Comparison of ENCODE assay signal across 8 cellular contexts in genomic region chr4:113901994-113902787, GRCh38.
DNase-seq lines count a peak whose midpoint lies in the region; ATAC-seq and TF ChIP-seq lines count a peak whose summit lies in the region.

No MANE protein-coding gene starts in this region.

- peak; percentile 72 to 77 for ATAC-seq in CD4-positive, CD25-positive, alpha-beta regulatory T cell (ENCODE audit: low read depth in 2 of 2)
- ATAC-seq in activated T-cell treated with anti-CD3 and anti-CD28 coated beads, Interleukin-2, amount 50 U/mL, for 4 hours = peak; percentile 86 to 87
- peak; percentile 87 for ATAC-seq in lung (ENCODE audit: insufficient read depth, low FRiP score)

- no peaks in the 10 kb centered on the region for H3K9me3 Mint-ChIP-seq in CD4-positive, CD25-positive, alpha-beta regulatory T cell
- no peaks in the 10 kb centered on the region for H3K9me3 Mint-ChIP-seq in activated T-cell treated with anti-CD3 and anti-CD28 coated beads, Interleukin-2, amount 50 U/mL, for 4 hours

- peak overlapping the region; percentile 69 for H3K27ac ChIP-seq in CD4-positive, CD25-positive, alpha-beta regulatory T cell (ENCODE audit: insufficient read depth, low read length, poor library complexity, severe bottlenecking)
- peak overlapping the region in 1 of 2 donors; percentile 52 for H3K27ac ChIP-seq in lung (ENCODE audit: low read depth in 1 of 2, low read length in 1 of 2)
- no peak overlapping the region for H3K27ac ChIP-seq in MM.1S (ENCODE audit: low read length)

- WGBS in lung, 2 donors = 61 to 62% methylated on average over 13 of the region's 13 CpGs

- peaks cover 46 to 80% (median 59%) of the 10 kb centered on the region in 4 donors for H3K4me1 Mint-ChIP-seq in CD4-positive, CD25-positive, alpha-beta regulatory T cell
- peaks cover 66% of the 10 kb centered on the region for H3K4me1 Mint-ChIP-seq in activated T-cell treated with anti-CD3 and anti-CD28 coated beads, Interleukin-2, amount 50 U/mL, for 4 hours (ENCODE audit: low read depth)

- H3K79me2 ChIP-seq in MM.1S (ENCODE audit: low read length) = no peaks in the 10 kb centered on the region

- no peaks in the 10 kb centered on the region for H3K9me2 ChIP-seq in MM.1S (replicated peaks; ENCODE audit: insufficient read depth, low read length)

- H3K27ac Mint-ChIP-seq in CD4-positive, CD25-positive, alpha-beta regulatory T cell = peak overlapping the region; percentile 95 to 97 (median 95)

- H3K9me3 ChIP-seq in CD4-positive, CD25-positive, alpha-beta regulatory T cell (ENCODE audit: control insufficient read depth in 2 of 2, low read length in 2 of 2) = no peaks in the 10 kb centered on the region
- no peaks in the 10 kb centered on the region for H3K9me3 ChIP-seq in lung (ENCODE audit: control insufficient read depth in 2 of 2, insufficient read depth in 1 of 2, low read length in 1 of 2)
- H3K9me3 ChIP-seq in MM.1S (replicated peaks; ENCODE audit: insufficient read depth, low read length) = no peaks in the 10 kb centered on the region

- peak overlapping the region in 3 of 4 donors; percentile 72 to 76 (median 75) for H3K4me3 Mint-ChIP-seq in CD4-positive, CD25-positive, alpha-beta regulatory T cell
- peak overlapping the region; percentile 52 for H3K4me3 Mint-ChIP-seq in activated T-cell treated with anti-CD3 and anti-CD28 coated beads, Interleukin-2, amount 50 U/mL, for 4 hours

- H4K20me1 ChIP-seq in MM.1S (ENCODE audit: insufficient read depth, low read length) = no peaks in the 10 kb centered on the region

- no peak overlapping the region for H3K4me2 ChIP-seq in MM.1S (ENCODE audit: low read depth, low read length)

- no peaks in the 10 kb centered on the region for H3K36me3 ChIP-seq in CD4-positive, CD25-positive, alpha-beta regulatory T cell (ENCODE audit: control insufficient read depth, insufficient read depth, low read length)
- H3K36me3 ChIP-seq in lung (ENCODE audit: control insufficient read depth in 2 of 2, insufficient read depth in 2 of 2, low read length in 2 of 2) = no peaks in the 10 kb centered on the region
- H3K36me3 ChIP-seq in MM.1S (replicated peaks; ENCODE audit: insufficient read depth, low read length) = no peaks in the 10 kb centered on the region

- H3K27me3 Mint-ChIP-seq in CD4-positive, CD25-positive, alpha-beta regulatory T cell = no peaks in the 10 kb centered on the region
- no peaks in the 10 kb centered on the region for H3K27me3 Mint-ChIP-seq in activated T-cell treated with anti-CD3 and anti-CD28 coated beads, Interleukin-2, amount 50 U/mL, for 4 hours (ENCODE audit: low read depth)

- H3K27me3 ChIP-seq in CD4-positive, CD25-positive, alpha-beta regulatory T cell (ENCODE audit: control insufficient read depth, insufficient read depth, low read length) = no peaks in the 10 kb centered on the region
- H3K27me3 ChIP-seq in lung (ENCODE audit: control insufficient read depth, insufficient read depth) = no peaks in the 10 kb centered on the region
- no peaks in the 10 kb centered on the region for H3K27me3 ChIP-seq in MM.1S (replicated peaks; ENCODE audit: insufficient read depth, low read length)

- no peaks in the 10 kb centered on the region for H3K36me3 Mint-ChIP-seq in CD4-positive, CD25-positive, alpha-beta regulatory T cell
- no peaks in the 10 kb centered on the region for H3K36me3 Mint-ChIP-seq in activated T-cell treated with anti-CD3 and anti-CD28 coated beads, Interleukin-2, amount 50 U/mL, for 4 hours (ENCODE audit: insufficient read depth)

- TF ChIP-seq CTCF in lung (IDR thresholded peaks at IDR 0.05; ENCODE audit: control extremely low read depth, extremely low read depth) (no peak), MM.1S (IDR thresholded peaks at IDR 0.05; ENCODE audit: low read length) (no peak)

- peak overlapping the region; percentile 66 for H3K4me3 ChIP-seq in CD4-positive, CD25-positive, alpha-beta regulatory T cell (ENCODE audit: low read depth, low read length)
- H3K4me3 ChIP-seq in lung (no peak overlapping the region), MM.1S (ENCODE audit: low read length) (no peak overlapping the region)

- no peak overlapping the region for H3K9ac ChIP-seq in MM.1S (ENCODE audit: low read length)

- in situ Hi-C loops in KBM-7 (cut with MboI; ENCODE audit: low pct_unique_long_range_greater_than_20kb, low sequenced_read_pairs) = no loop called here

- peak; percentile 44 to 82 (median 76) for DNase-seq in CD4-positive, CD25-positive, alpha-beta regulatory T cell
- peak; percentile 2 for DNase-seq in KBM-7
- DNase-seq in activated T-cell treated with anti-CD3 and anti-CD28 coated beads, Interleukin-2, amount 50 U/mL, for 4 hours = peak; percentile 51
- peak; percentile 70 for DNase-seq in lung (ENCODE audit: low spot score)
- peak; percentile 70 for DNase-seq in ureter (ENCODE audit: low spot score)
- DNase-seq in NCI-H226 = no peak
- no peak for DNase-seq in MM.1S
- DNase-seq in midbrain (lab: John Stamatoyannopoulos, UW) = no peak

- peaks cover 62% of the 10 kb centered on the region for H3K4me1 ChIP-seq in CD4-positive, CD25-positive, alpha-beta regulatory T cell (ENCODE audit: control insufficient read depth, insufficient read depth, low read length, poor library complexity, severe bottlenecking)
- H3K4me1 ChIP-seq in lung (ENCODE audit: control insufficient read depth in 2 of 2, insufficient read depth in 2 of 2, low read length in 2 of 2) (peaks cover 0 to 3% of the 10 kb centered on the region in 2 donors), MM.1S (ENCODE audit: low read length) (peaks cover 19% of the 10 kb centered on the region)

- H2AFZ ChIP-seq in MM.1S (ENCODE audit: low read length) = no peak overlapping the region

- H3F3A ChIP-seq in MM.1S (ENCODE audit: insufficient read depth, low read length) = peaks cover 11% of the 10 kb centered on the region; the same call in 1 of the 2 replicates

Comparison
In these comparisons a context has a peak if more than half of its experiments do, and no peak if none do; other contexts are left out.
1. DNase-seq: peak in CD4-positive, CD25-positive, alpha-beta regulatory T cell (3 of 3), KBM-7 (single experiment), activated T-cell treated with anti-CD3 and anti-CD28 coated beads, Interleukin-2, amount 50 U/mL, for 4 hours (single experiment), lung (single experiment) and ureter (single experiment); none in NCI-H226 (single experiment), MM.1S (single experiment) and midbrain (single experiment).
2. Peak in every context shown above with its lines, with median percentiles within 50 percentile points of each other: ATAC-seq.